ENCODE assay signal across 22 cellular contexts in the genomic region with DNA sequence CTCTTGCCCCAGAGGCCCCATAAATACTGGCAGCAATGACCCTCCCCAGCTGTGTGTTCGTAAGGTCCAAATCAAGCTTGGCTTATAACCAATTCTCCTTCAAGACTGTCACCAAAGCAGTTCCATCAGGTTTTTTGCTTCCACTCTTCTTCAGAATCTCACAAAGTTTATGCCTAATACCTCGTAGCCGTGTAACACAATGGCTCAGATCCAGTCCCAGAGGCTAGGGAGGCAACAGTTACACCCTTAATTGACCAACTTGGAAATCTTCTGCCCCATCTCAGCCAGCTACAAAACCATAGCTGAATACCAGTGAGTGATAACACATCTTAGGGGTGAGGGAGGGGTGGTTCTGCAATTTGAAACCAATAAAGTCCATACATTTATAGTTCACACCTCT.
DNase-seq lines count a peak whose midpoint lies in the region; ATAC-seq and TF ChIP-seq lines count a peak whose summit lies in the region.
"Had no signal": no experiment of that assay in that cellular context is flagged by ENCODE, and none has a peak within 500 bp of the region (broad histone marks: within the 10 kb centered on the region; RNA-seq: fewer than 3 reads in every experiment).

No MANE protein-coding gene starts in this region.

- WGBS in trophoblast cell (ENCODE audit: extremely low coverage, insufficient coverage, insufficient read length): no CpG with 5 or more reads among the region's 3 CpGs

- no peak overlapping the region for H3K14ac ChIP-seq in trophoblast cell (ENCODE audit: low read length)

- H3K9me3 Mint-ChIP-seq in activated CD4-positive, alpha-beta T cell treated with anti-CD3 and anti-CD28 coated beads for 36 hours (ENCODE audit: low read depth): peaks cover 6% of the 10 kb centered on the region
- no peaks in the 10 kb centered on the region for H3K9me3 Mint-ChIP-seq in CD8-positive, alpha-beta memory T cell
- H3K9me3 Mint-ChIP-seq in naive B cell: peaks cover 0 to 6% (median 0%) of the 10 kb centered on the region in 7 donors

- no peak overlapping the region for H2AK5ac ChIP-seq in trophoblast cell (ENCODE audit: low read length)

- H3K23ac ChIP-seq in trophoblast cell (ENCODE audit: low read length): no peak overlapping the region

- DNase-seq in activated CD4-positive, alpha-beta T cell treated with anti-CD3 and anti-CD28 coated beads for 36 hours: no peak
- DNase-seq in activated CD4-positive, alpha-beta T cell treated with anti-CD3 and anti-CD28 coated beads, Interleukin-2, amount 50 U/mL, for 48 hours: no peak
- no peak for DNase-seq in CD8-positive, alpha-beta memory T cell
- DNase-seq in naive B cell (no peak), left lobe of liver (ENCODE audit: low spot score) (no peak), trophoblast cell (no peak), NCI-H2029 treated with DMSO at 0.1 percent for 48 hours (lab: John Stamatoyannopoulos, UW) (no peak)
- DNase-seq: activated CD4-positive, alpha-beta T cell treated with anti-CD3 and anti-CD28 coated beads, Interleukin-2, amount 50 U/mL, for 4 hours; activated T-cell treated with anti-CD3 and anti-CD28 coated beads, Interleukin-2, amount 50 U/mL, for 1 hour; effector CD8-positive, alpha-beta T cell; left colon; mucosa of descending colon; NCI-H1436; NCI-H2171 treated with DMSO at 0.1 percent for 48 hours; NCI-H526 treated with DMSO at 0.1 percent for 48 hours; retina; SHP77 treated with DMSO at 0.1 percent for 48 hours; spleen; stimulated activated CD4-positive, alpha-beta T cell treated with anti-CD3 and anti-CD28 coated beads, Interleukin-4, amount 100 ng/mL, for 24 hours; upper lobe of right lung had no signal

- H3K4me1 Mint-ChIP-seq in activated CD4-positive, alpha-beta T cell treated with anti-CD3 and anti-CD28 coated beads for 36 hours: peaks cover 78% of the 10 kb centered on the region
- H3K4me1 Mint-ChIP-seq in CD8-positive, alpha-beta memory T cell: peaks cover 67 to 91% (median 85%) of the 10 kb centered on the region in 3 donors
- peaks cover 33 to 64% (median 54%) of the 10 kb centered on the region in 3 donors for H3K4me1 Mint-ChIP-seq in naive B cell

- H3K9me3 ChIP-seq in CD8-positive, alpha-beta memory T cell (ENCODE audit: low read length): no peaks in the 10 kb centered on the region
- H3K9me3 ChIP-seq in trophoblast cell (ENCODE audit: insufficient read depth, low read depth, low read length): no peaks in the 10 kb centered on the region
- H3K9me3 ChIP-seq: mucosa of descending colon, upper lobe of right lung had no signal

- POLR2A ChIA-PET in activated CD4-positive, alpha-beta T cell treated with anti-CD3 and anti-CD28 coated beads for 36 hours (lab: Charles Lee): interaction anchor here (0.6 kb wide), 1 partner anchor 11 kb away, joined by 6 read pairs; no protein-coding TSS in a partner anchor
- POLR2A ChIA-PET in CD8-positive, alpha-beta memory T cell (lab: Charles Lee): no interaction called here

- H3K27me3 Mint-ChIP-seq in activated CD4-positive, alpha-beta T cell treated with anti-CD3 and anti-CD28 coated beads for 36 hours: no peaks in the 10 kb centered on the region
- peaks cover 0 to 4% of the 10 kb centered on the region in 2 donors for H3K27me3 Mint-ChIP-seq in CD8-positive, alpha-beta memory T cell
- no peaks in the 10 kb centered on the region for H3K27me3 Mint-ChIP-seq in naive B cell

- H3K9ac ChIP-seq in trophoblast cell (ENCODE audit: low read length): no peak overlapping the region

- H3K36me3 ChIP-seq in CD8-positive, alpha-beta memory T cell (ENCODE audit: insufficient read depth, low read length): peaks cover 4% of the 10 kb centered on the region
- no peaks in the 10 kb centered on the region for H3K36me3 ChIP-seq in trophoblast cell (ENCODE audit: control insufficient read depth in 1 of 2, insufficient read depth in 2 of 2, low read length in 2 of 2)
- H3K36me3 ChIP-seq: spleen, upper lobe of right lung had no signal

- peak overlapping the region; percentile 37 for H3K27ac Mint-ChIP-seq in activated CD4-positive, alpha-beta T cell treated with anti-CD3 and anti-CD28 coated beads for 36 hours
- peak overlapping the region; percentile 18 to 76 (median 60) for H3K27ac Mint-ChIP-seq in CD8-positive, alpha-beta memory T cell
- H3K27ac Mint-ChIP-seq in naive B cell: peak overlapping the region; percentile 16 to 91 (median 41)

- no peak for ATAC-seq in activated CD4-positive, alpha-beta T cell treated with anti-CD3 and anti-CD28 coated beads for 36 hours
- ATAC-seq in naive B cell (ENCODE audit: low read depth in 2 of 2) (no peak), left lobe of liver (no peak)
- ATAC-seq: activated naive CD4-positive, alpha-beta T cell treated with anti-CD3 and anti-CD28 coated beads, Interleukin-2, amount 50 U/mL, for 72 hours; left colon; mucosa of descending colon; upper lobe of right lung had no signal

- H2BK12ac ChIP-seq in trophoblast cell (ENCODE audit: low read length): no peak overlapping the region

- H3K4me3 ChIP-seq in CD8-positive, alpha-beta memory T cell (ENCODE audit: low read length): no peak overlapping the region
- no peak overlapping the region for H3K4me3 ChIP-seq in trophoblast cell (ENCODE audit: low read depth, low read length)
- H3K4me3 ChIP-seq: mucosa of descending colon, spleen, upper lobe of right lung had no signal

- H3K79me1 ChIP-seq in trophoblast cell (ENCODE audit: low read length): no peaks in the 10 kb centered on the region

- H3K79me2 ChIP-seq in trophoblast cell (ENCODE audit: control insufficient read depth, insufficient read depth, low read length, poor library complexity): no peaks in the 10 kb centered on the region

- no peak overlapping the region for H2BK120ac ChIP-seq in trophoblast cell (ENCODE audit: insufficient read depth, low read length, poor library complexity)

- CTCF ChIA-PET in activated CD4-positive, alpha-beta T cell treated with anti-CD3 and anti-CD28 coated beads for 36 hours (lab: Charles Lee): interaction anchor here (0.9 to 5.5 kb wide), 7 partner anchors 13 to 132 kb away, joined by 3 to 37 read pairs (median 4); no protein-coding TSS in a partner anchor
- CTCF ChIA-PET in CD8-positive, alpha-beta memory T cell (lab: Charles Lee): no interaction called here

- intact Hi-C loops in activated CD4-positive, alpha-beta T cell treated with anti-CD3 and anti-CD28 coated beads for 36 hours (cut with DNase I, micrococcal nuclease): loop anchor here (5.0 to 10.0 kb wide), 3 partner anchors 52 to 310 kb away; no protein-coding TSS in a partner anchor

- no peak overlapping the region for H2AFZ ChIP-seq in trophoblast cell (ENCODE audit: insufficient read depth, low read length, poor library complexity)

- H3K4ac ChIP-seq in trophoblast cell (ENCODE audit: low read depth, low read length): no peak overlapping the region

- TF ChIP-seq CTCF in VCaP (conservative IDR thresholded peaks at IDR 0.05): no peak

- peaks cover 36% of the 10 kb centered on the region for H3K36me3 Mint-ChIP-seq in activated CD4-positive, alpha-beta T cell treated with anti-CD3 and anti-CD28 coated beads for 36 hours (ENCODE audit: low read depth)
- H3K36me3 Mint-ChIP-seq in CD8-positive, alpha-beta memory T cell: peaks cover 12 to 28% (median 14%) of the 10 kb centered on the region in 3 donors
- peaks cover 7 to 8% of the 10 kb centered on the region in 2 donors for H3K36me3 Mint-ChIP-seq in naive B cell

- no peak overlapping the region for H3K4me3 Mint-ChIP-seq in activated CD4-positive, alpha-beta T cell treated with anti-CD3 and anti-CD28 coated beads for 36 hours
- no peak overlapping the region for H3K4me3 Mint-ChIP-seq in CD8-positive, alpha-beta memory T cell
- no peak overlapping the region for H3K4me3 Mint-ChIP-seq in naive B cell

- H3K27me3 ChIP-seq in CD8-positive, alpha-beta memory T cell (ENCODE audit: insufficient read depth, low read length, poor library complexity, severe bottlenecking): no peaks in the 10 kb centered on the region
- no peaks in the 10 kb centered on the region for H3K27me3 ChIP-seq in trophoblast cell (ENCODE audit: insufficient read depth, low read length)
- H3K27me3 ChIP-seq: spleen, upper lobe of right lung had no signal

- H3K27ac ChIP-seq in CD8-positive, alpha-beta memory T cell (ENCODE audit: low read depth, low read length): no peak overlapping the region
- peak overlapping the region; percentile 71 for H3K27ac ChIP-seq in VCaP
- no peak overlapping the region for H3K27ac ChIP-seq in trophoblast cell (ENCODE audit: low read depth, low read length)
- H3K27ac ChIP-seq: upper lobe of right lung had no signal

- no peak overlapping the region for H3K4me2 ChIP-seq in trophoblast cell (ENCODE audit: low read length)

- H4K91ac ChIP-seq in trophoblast cell (ENCODE audit: low read depth, low read length): no peak overlapping the region

- H2BK5ac ChIP-seq in trophoblast cell (ENCODE audit: low read depth, low read length, poor library complexity): no peak overlapping the region

- no peak overlapping the region for H3K18ac ChIP-seq in trophoblast cell (ENCODE audit: low read length)

- H4K12ac ChIP-seq in trophoblast cell (ENCODE audit: low read depth, low read length): no peak overlapping the region

- peaks cover 45% of the 10 kb centered on the region for H3K4me1 ChIP-seq in CD8-positive, alpha-beta memory T cell (ENCODE audit: insufficient read depth, low read length)
- H3K4me1 ChIP-seq in trophoblast cell (ENCODE audit: control insufficient read depth in 1 of 2, insufficient read depth in 2 of 2, low read length in 2 of 2): peaks cover 6 to 13% of the 10 kb centered on the region in 2 experiments

- H4K8ac ChIP-seq in trophoblast cell (ENCODE audit: low read depth, low read length): no peak overlapping the region
